Comparison of ENCODE assay signal across 15 cellular contexts in the genomic region with DNA sequence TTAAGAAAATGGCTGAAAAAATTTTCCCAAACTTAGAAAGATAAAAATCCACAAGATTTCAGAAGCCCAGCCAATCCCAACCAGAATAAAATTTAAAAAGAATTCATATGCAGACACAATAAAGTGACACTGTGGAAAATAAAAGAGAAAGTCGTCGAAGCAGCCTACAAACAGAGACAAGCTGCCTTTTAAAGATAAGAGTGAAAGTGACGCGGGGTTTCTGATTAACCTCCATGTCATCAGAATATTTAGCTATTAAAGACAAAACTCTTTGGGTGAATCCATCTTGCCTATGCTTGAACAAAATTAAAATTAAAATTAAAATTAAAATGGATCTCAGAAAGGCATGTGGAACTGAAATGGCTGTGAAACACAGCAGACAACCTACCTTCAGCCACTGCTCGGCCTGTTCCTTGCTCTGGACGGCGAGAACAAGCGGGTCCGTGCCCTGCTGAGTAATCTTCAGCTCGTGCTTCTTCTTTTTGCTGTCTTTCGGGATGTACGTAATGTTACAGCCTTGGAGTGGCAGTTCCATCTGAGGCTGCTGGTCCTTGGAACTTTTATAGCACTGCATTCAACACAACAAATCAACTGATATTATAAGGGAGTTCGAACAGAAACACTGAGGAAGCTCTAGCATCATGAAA.
"Had no signal": no experiment of that assay in that cellular context is flagged by ENCODE, and none has a peak within 500 bp of the region (broad histone marks: within the 10 kb centered on the region; RNA-seq: fewer than 3 reads in every experiment).

No MANE protein-coding gene starts in this region.

- H3K27ac Mint-ChIP-seq: activated CD4-positive, alpha-beta T cell treated with anti-CD3 and anti-CD28 coated beads for 36 hours; activated CD8-positive, alpha-beta T cell treated with anti-CD3 and anti-CD28 coated beads, Interleukin-2, amount 10 ng/mL, durations not matched to agents 7 days and 5 days; activated naive CD4-positive, alpha-beta T cell treated with anti-CD3 and anti-CD28 coated beads for 36 hours; activated T-helper 1 cell treated with anti-CD3 and anti-CD28 coated beads, Interleukin-12 subunit alpha, Interleukin-12 subunit beta, Interleukin-2, Interleukin-4 antibody, amounts not matched to agents 30 ng/mL and 10 ng/mL and 1 ng/mL, durations not matched to agents 14 hours and 24 hours and 36 hours; endodermal cell; immature natural killer cell; natural killer cell; stimulated activated naive CD8-positive, alpha-beta T cell treated with anti-CD3 and anti-CD28 coated beads, Interleukin-15, Interleukin-2, amounts not matched to agents 100 ng/mL and 50 ng/mL, for 24 hours; T-helper 2 cell treated with Interferon-gamma antibody and Interleukin-4, amounts not matched to agents 5 μg/mL and 100 μg/mL, for 36 hours had no signal

- H3K4me1 Mint-ChIP-seq: endodermal cell, immature natural killer cell, natural killer cell had no signal

- H3K4me3 Mint-ChIP-seq: activated CD4-positive, alpha-beta T cell treated with anti-CD3 and anti-CD28 coated beads for 36 hours; activated CD8-positive, alpha-beta T cell treated with anti-CD3 and anti-CD28 coated beads, Interleukin-2, amount 10 ng/mL, durations not matched to agents 7 days and 5 days; activated naive CD4-positive, alpha-beta T cell treated with anti-CD3 and anti-CD28 coated beads for 36 hours; activated T-helper 1 cell treated with anti-CD3 and anti-CD28 coated beads, Interleukin-12 subunit alpha, Interleukin-12 subunit beta, Interleukin-2, Interleukin-4 antibody, amounts not matched to agents 30 ng/mL and 10 ng/mL and 1 ng/mL, durations not matched to agents 14 hours and 24 hours and 36 hours; endodermal cell; immature natural killer cell; natural killer cell; stimulated activated naive CD8-positive, alpha-beta T cell treated with anti-CD3 and anti-CD28 coated beads, Interleukin-15, Interleukin-2, amounts not matched to agents 100 ng/mL and 50 ng/mL, for 24 hours; T-helper 2 cell treated with Interferon-gamma antibody and Interleukin-4, amounts not matched to agents 5 μg/mL and 100 μg/mL, for 36 hours had no signal

- H3K27me3 Mint-ChIP-seq: activated CD4-positive, alpha-beta T cell treated with anti-CD3 and anti-CD28 coated beads for 36 hours; stimulated activated naive CD8-positive, alpha-beta T cell treated with anti-CD3 and anti-CD28 coated beads, Interleukin-15, Interleukin-2, amounts not matched to agents 100 ng/mL and 50 ng/mL, for 24 hours had no signal

- H3K9me3 Mint-ChIP-seq: activated naive CD4-positive, alpha-beta T cell treated with anti-CD3 and anti-CD28 coated beads for 36 hours; activated T-helper 1 cell treated with anti-CD3 and anti-CD28 coated beads, Interleukin-12 subunit alpha, Interleukin-12 subunit beta, Interleukin-2, Interleukin-4 antibody, amounts not matched to agents 30 ng/mL and 10 ng/mL and 1 ng/mL, durations not matched to agents 14 hours and 24 hours and 36 hours; immature natural killer cell; natural killer cell; stimulated activated naive CD8-positive, alpha-beta T cell treated with anti-CD3 and anti-CD28 coated beads, Interleukin-15, Interleukin-2, amounts not matched to agents 100 ng/mL and 50 ng/mL, for 24 hours; T-helper 2 cell treated with Interferon-gamma antibody and Interleukin-4, amounts not matched to agents 5 μg/mL and 100 μg/mL, for 36 hours had no signal

- H3K4me3 ChIP-seq: lung had no signal

- H3K36me3 Mint-ChIP-seq: natural killer cell had no signal

- DNase-seq: activated CD4-positive, alpha-beta T cell treated with anti-CD3 and anti-CD28 coated beads for 36 hours; activated CD8-positive, alpha-beta T cell treated with anti-CD3 and anti-CD28 coated beads, Interleukin-2, amount 10 ng/mL, durations not matched to agents 7 days and 5 days; activated naive CD4-positive, alpha-beta T cell treated with anti-CD3 and anti-CD28 coated beads for 36 hours; caudate nucleus; dermis blood vessel endothelial cell; endodermal cell; immature natural killer cell; left colon; natural killer cell; stimulated activated CD4-positive, alpha-beta T cell treated with anti-CD3 and anti-CD28 coated beads, Interleukin-4, amount 100 ng/mL, for 24 hours had no signal

- H3K27ac ChIP-seq: VCaP had no signal

- ATAC-seq: activated CD4-positive, alpha-beta T cell treated with anti-CD3 and anti-CD28 coated beads for 36 hours; activated CD8-positive, alpha-beta T cell treated with anti-CD3 and anti-CD28 coated beads, Interleukin-2, amount 10 ng/mL, durations not matched to agents 7 days and 5 days; left colon; natural killer cell had no signal
